In genomic region chr3:153026026-153026425, GRCh38 we compare ENCODE assay signal across 9 cellular contexts.
DNase-seq lines count a peak whose midpoint lies in the region; ATAC-seq and TF ChIP-seq lines count a peak whose summit lies in the region.
"Had no signal": no experiment of that assay in that cellular context is flagged by ENCODE, and none has a peak within 500 bp of the region (broad histone marks: within the 10 kb centered on the region; RNA-seq: fewer than 3 reads in every experiment).

No MANE protein-coding gene starts in this region.

- no peaks in the 10 kb centered on the region for H4K20me1 ChIP-seq in Loucy (ENCODE audit: insufficient read depth, low read length, poor library complexity, severe bottlenecking)

- H3K9me3 ChIP-seq in Loucy (ENCODE audit: insufficient read depth, low read depth, low read length) = no peaks in the 10 kb centered on the region

- H3F3A ChIP-seq in Loucy (ENCODE audit: low read depth) = no peaks in the 10 kb centered on the region

- no peaks in the 10 kb centered on the region for H3K79me2 ChIP-seq in Loucy (ENCODE audit: insufficient read depth, low read length)

- TF ChIP-seq CTCF in Loucy (conservative IDR thresholded peaks at IDR 0.05; ENCODE audit: low read length) (peak; percentile 83), astrocyte of the cerebellum (IDR thresholded peaks at IDR 0.05; ENCODE audit: low read depth, low read length, missing control alignments) (no peak)

- in situ Hi-C loops in astrocyte of the cerebellum (cut with HindIII; ENCODE audit: low sequenced_read_pairs) = loop anchor here (10.0 kb wide), 1 partner anchor 569 kb away; no protein-coding TSS in a partner anchor

- no peaks in the 10 kb centered on the region for H3K36me3 ChIP-seq in Loucy (ENCODE audit: insufficient read depth, low read length)

- no peaks in the 10 kb centered on the region for H3K9me2 ChIP-seq in Loucy (replicated peaks; ENCODE audit: low read depth, low read length)

- no peaks in the 10 kb centered on the region for H3K4me1 ChIP-seq in Loucy (ENCODE audit: insufficient read depth, low read length, poor library complexity, severe bottlenecking)

- H3K4me2 ChIP-seq in Loucy (ENCODE audit: low read depth, low read length, poor library complexity, severe bottlenecking) = no peak overlapping the region

- H3K9ac ChIP-seq in Loucy (ENCODE audit: low read depth, low read length, poor library complexity, severe bottlenecking) = no peak overlapping the region

- H2AFZ ChIP-seq in Loucy (ENCODE audit: low read length) = no peak overlapping the region

- DNase-seq in SIG-M5 treated with dmso at 0.1 percent for 504 hours (lab: John Stamatoyannopoulos, UW; ENCODE audit: unreplicated experiment) = peak; percentile 73
- DNase-seq in SIG-M5 (lab: John Stamatoyannopoulos, UW) = no peak
- peak; percentile 34 for DNase-seq in astrocyte of the cerebellum (ENCODE audit: low read depth)
- no peak for DNase-seq in left lobe of liver (ENCODE audit: low spot score)
- DNase-seq in activated CD4-positive, CD25-positive, alpha-beta regulatory T cell treated with anti-CD3 and anti-CD28 coated beads, Interleukin-2, amount 50 U/mL, for 72 hours = no peak
- no peak for DNase-seq in NCI-H2029 treated with DMSO at 0.1 percent for 48 hours (lab: John Stamatoyannopoulos, UW)
- no peak for DNase-seq in NCI-H2227 (lab: John Stamatoyannopoulos, UW; ENCODE audit: unreplicated experiment)
- DNase-seq: activated naive CD8-positive, alpha-beta T cell treated with anti-CD3 and anti-CD28 coated beads, Interleukin-2, amount 10 ng/mL, durations not matched to agents 7 days and 5 days had no signal

- H3K4me3 ChIP-seq in Loucy (ENCODE audit: low read length, poor library complexity, severe bottlenecking) = no peak overlapping the region
- no peak overlapping the region for H3K4me3 ChIP-seq in astrocyte of the cerebellum (ENCODE audit: low read depth, low read length)

- peak; percentile 25 for ATAC-seq in left lobe of liver

- H3K27me3 ChIP-seq in Loucy (ENCODE audit: insufficient read depth, low read length, poor library complexity, severe bottlenecking) = no peaks in the 10 kb centered on the region

Comparison
In these comparisons a context has a peak if more than half of its experiments do, and no peak if none do; other contexts are left out.
1. DNase-seq: peak in SIG-M5 treated with dmso at 0.1 percent for 504 hours (single experiment) and astrocyte of the cerebellum (single experiment); none in SIG-M5 (single experiment), left lobe of liver (single experiment), activated CD4-positive, CD25-positive, alpha-beta regulatory T cell treated with anti-CD3 and anti-CD28 coated beads, Interleukin-2, amount 50 U/mL, for 72 hours (single experiment), NCI-H2029 treated with DMSO at 0.1 percent for 48 hours (single experiment) and NCI-H2227 (single experiment).